In the genomic region with DNA sequence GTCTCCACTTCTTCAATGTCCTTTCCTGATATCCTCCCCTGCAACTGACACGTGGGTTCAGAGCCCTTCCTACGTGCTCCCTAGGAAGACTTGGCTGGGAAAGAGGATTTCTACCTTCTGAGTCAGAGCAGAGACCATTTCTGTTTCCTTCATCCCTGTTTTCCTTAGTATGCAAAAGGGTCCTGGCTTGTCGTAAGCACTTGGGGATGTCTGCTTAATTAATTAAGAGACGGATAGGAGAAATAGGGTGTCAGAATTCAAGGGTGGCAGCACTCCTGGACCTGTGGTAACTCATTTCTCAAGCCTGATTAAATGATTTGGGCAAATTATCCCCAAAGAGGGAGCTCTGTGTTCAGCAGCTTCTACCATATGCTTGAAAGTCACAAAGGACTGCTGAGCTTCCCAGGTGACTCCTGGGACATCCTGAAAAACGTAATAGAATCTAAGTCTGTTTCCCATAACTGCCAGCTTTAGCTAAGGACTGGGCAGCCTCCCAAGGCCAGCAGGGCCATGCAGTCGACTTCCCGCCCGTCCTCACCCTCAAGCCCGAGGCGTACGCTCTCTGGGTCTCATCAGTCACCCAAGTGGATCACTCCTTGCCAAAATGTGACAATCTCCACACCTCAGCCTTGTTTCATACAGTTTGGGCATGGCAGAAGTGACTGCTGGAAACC, we compare ENCODE assay signal across 12 cellular contexts. TPM values are rescaled to one million over a fixed set of nuclear protein-coding genes. Genes with fewer than 3 reads are reported as not detected.
A peak's percentile ranks its signal among the peaks of the same experiment; 100 is the strongest.
DNase-seq lines count a peak whose midpoint lies in the region; ATAC-seq and TF ChIP-seq lines count a peak whose summit lies in the region.
"Had no signal": no experiment of that assay in that cellular context is flagged by ENCODE, and none has a peak within 500 bp of the region (broad histone marks: within the 10 kb centered on the region; RNA-seq: fewer than 3 reads in every experiment).

No MANE protein-coding gene starts in this region.

- H3K27ac ChIP-seq in brain microvascular endothelial cell (peak overlapping the region; percentile 40), heart right ventricle (peak overlapping the region in 9 of 10 donors; percentile 22 to 82 (median 66)), skeletal muscle tissue (ENCODE audit: low read depth, low read length) (peak overlapping the region; percentile 55)

- ATAC-seq in heart right ventricle (peak in 7 of 8 donors; percentile 31 to 76 (median 55)), HG03354 (IDR thresholded peaks at IDR 0.05; ENCODE audit: poor library complexity, severe bottlenecking, unreplicated experiment) (no peak), HG03442 (IDR thresholded peaks at IDR 0.05; ENCODE audit: unreplicated experiment) (no peak)
- ATAC-seq: activated T-helper 17 cell treated with anti-CD3 and anti-CD28 coated beads, Interleukin-2, amount 50 U/mL, for 72 hours had no signal

- H3K36me3 ChIP-seq in brain microvascular endothelial cell (replicated peaks) (peaks cover 5% of the 10 kb centered on the region), heart right ventricle (peaks cover 0 to 19% (median 0%) of the 10 kb centered on the region in 9 donors), skeletal muscle tissue (ENCODE audit: control insufficient read depth in 3 of 3, insufficient read depth in 3 of 3, low read length in 3 of 3) (peaks cover 0 to 19% (median 5%) of the 10 kb centered on the region in 3 donors)

- 20 to 22% methylated on average over 11 of the region's 11 CpGs for WGBS in heart right ventricle, 2 donors

- intact Hi-C loops in heart right ventricle (cut with DNase I): no loop called here

- H3K4me3 ChIP-seq in brain microvascular endothelial cell (ENCODE audit: low read depth, low read length) (no peak overlapping the region), heart right ventricle (no peak overlapping the region), skeletal muscle tissue (ENCODE audit: low read length in 3 of 3) (peak overlapping the region in 2 of 3 donors; percentile 2 to 34)

- TF ChIP-seq CTCF in brain microvascular endothelial cell (IDR thresholded peaks at IDR 0.05; ENCODE audit: low read depth, low read length, missing control alignments): no peak
- TF ChIP-seq CTCF in heart right ventricle (IDR thresholded peaks at IDR 0.05): no peak

- H3K9me3 ChIP-seq in heart right ventricle (no peaks in the 10 kb centered on the region), skeletal muscle tissue (ENCODE audit: control insufficient read depth in 3 of 3, low read length in 3 of 3) (no peaks in the 10 kb centered on the region)

- in situ Hi-C loops in brain microvascular endothelial cell (cut with HindIII; ENCODE audit: low pct_ligation_motif_present, low sequenced_read_pairs) (no loop called here), KBM-7 (cut with MboI; ENCODE audit: low pct_unique_long_range_greater_than_20kb, low sequenced_read_pairs) (no loop called here)

- DNase-seq in GM04504 (ENCODE audit: low read depth) (peak; percentile 57), brain microvascular endothelial cell (peak; percentile 52), heart right ventricle (peak; percentile 19 to 30), KBM-7 (no peak)
- no peak for DNase-seq in activated CD4-positive, alpha-beta T cell treated with anti-CD3 and anti-CD28 coated beads, Interleukin-2, amount 50 U/mL, for 48 hours
- DNase-seq: DMS153, NCI-H526 treated with DMSO at 0.1 percent for 48 hours, T1000 had no signal

- H3K4me1 ChIP-seq in heart right ventricle (peaks cover 19 to 97% (median 84%) of the 10 kb centered on the region in 9 donors), skeletal muscle tissue (ENCODE audit: control insufficient read depth in 3 of 3, insufficient read depth in 3 of 3, low read length in 3 of 3) (peaks cover 71 to 94% (median 84%) of the 10 kb centered on the region in 3 donors)

- H3K27me3 ChIP-seq in brain microvascular endothelial cell (replicated peaks) (no peaks in the 10 kb centered on the region), heart right ventricle (no peaks in the 10 kb centered on the region), skeletal muscle tissue (ENCODE audit: control insufficient read depth in 3 of 3, insufficient read depth in 3 of 3, low read length in 3 of 3) (no peaks in the 10 kb centered on the region)

- peak overlapping the region in 2 of 3 donors; percentile 11 to 26 for H3K9ac ChIP-seq in skeletal muscle tissue (ENCODE audit: low read depth in 1 of 3, low read length in 3 of 3)

RNA-seq across cellular contexts. Expression of gene ABCA1, which starts 20.5 kb away (rescaled TPM):
- total RNA-seq in heart right ventricle: 10 to 100 TPM in 7 of 10 donors, 1 to 10 TPM in 3; 7.6 to 35.0 (median 13.8) TPM
- polyA plus RNA-seq in heart right ventricle: 10 to 100 TPM in 1 of 2 donors, 1 to 10 TPM in 1; 1.3 to 10.2 TPM
- 33.9 TPM for total RNA-seq in skeletal muscle tissue

Comparison
In these comparisons a context has a peak if more than half of its experiments do, and no peak if none do; other contexts are left out.
1. DNase-seq: peak in GM04504 (single experiment), brain microvascular endothelial cell (single experiment) and heart right ventricle (2 of 2); none in activated CD4-positive, alpha-beta T cell treated with anti-CD3 and anti-CD28 coated beads, Interleukin-2, amount 50 U/mL, for 48 hours (0 of 2) and KBM-7 (single experiment).
2. H3K4me3 ChIP-seq: peak in skeletal muscle tissue (2 of 3); none in brain microvascular endothelial cell (single experiment) and heart right ventricle (0 of 10).
3. ATAC-seq: peak in heart right ventricle (7 of 8); none in HG03354 (single experiment) and HG03442 (single experiment).
4. Peak in every context shown above with its lines, with median percentiles within 50 percentile points of each other: H3K27ac ChIP-seq.